ENCODE assay signal across 3 cellular contexts in genomic region chr1:234988536-234988935, GRCh38.
TF ChIP-seq lines count a peak whose summit lies in the region.

No MANE protein-coding gene starts in this region.

TF ChIP-seq in liver, 16 proteins besides CTCF, POLR2A, EP300 and RAD21 (continued from another document):
- TF ChIP-seq SP1 (IDR thresholded peaks at IDR 0.05) (no peak), REST (IDR thresholded peaks at IDR 0.05) (no peak), HNF4A (conservative IDR thresholded peaks at IDR 0.05) (no peak), EGR1 (IDR thresholded peaks at IDR 0.05; ENCODE audit: low read depth in 2 of 2) (no peak), TAF1 (conservative IDR thresholded peaks at IDR 0.05) (no peak)

TF ChIP-seq in HEK293T, 16 proteins besides CTCF, POLR2A, EP300 and RAD21 (continued from another document):
- no peak for TF ChIP-seq PKNOX1 (IDR thresholded peaks at IDR 0.05)

TF ChIP-seq in GM23338, 12 proteins besides CTCF, POLR2A, EP300 and RAD21 (continued from another document):
- no peak for TF ChIP-seq REST (IDR thresholded peaks at IDR 0.05; ENCODE audit: unreplicated experiment)
- TF ChIP-seq EZH2phosphoT487 (IDR thresholded peaks at IDR 0.05; ENCODE audit: unreplicated experiment) = no peak
- no peak for TF ChIP-seq ETS1 (IDR thresholded peaks at IDR 0.05)
- no peak for TF ChIP-seq ZNF114 (CRISPR knock-in tag; IDR thresholded peaks at IDR 0.05)
- no peak for TF ChIP-seq STAT1 (IDR thresholded peaks at IDR 0.05; ENCODE audit: unreplicated experiment)
- no peak for TF ChIP-seq ZNF331 (CRISPR knock-in tag; IDR thresholded peaks at IDR 0.05; ENCODE audit: low read depth)
- TF ChIP-seq, protein P1, sequence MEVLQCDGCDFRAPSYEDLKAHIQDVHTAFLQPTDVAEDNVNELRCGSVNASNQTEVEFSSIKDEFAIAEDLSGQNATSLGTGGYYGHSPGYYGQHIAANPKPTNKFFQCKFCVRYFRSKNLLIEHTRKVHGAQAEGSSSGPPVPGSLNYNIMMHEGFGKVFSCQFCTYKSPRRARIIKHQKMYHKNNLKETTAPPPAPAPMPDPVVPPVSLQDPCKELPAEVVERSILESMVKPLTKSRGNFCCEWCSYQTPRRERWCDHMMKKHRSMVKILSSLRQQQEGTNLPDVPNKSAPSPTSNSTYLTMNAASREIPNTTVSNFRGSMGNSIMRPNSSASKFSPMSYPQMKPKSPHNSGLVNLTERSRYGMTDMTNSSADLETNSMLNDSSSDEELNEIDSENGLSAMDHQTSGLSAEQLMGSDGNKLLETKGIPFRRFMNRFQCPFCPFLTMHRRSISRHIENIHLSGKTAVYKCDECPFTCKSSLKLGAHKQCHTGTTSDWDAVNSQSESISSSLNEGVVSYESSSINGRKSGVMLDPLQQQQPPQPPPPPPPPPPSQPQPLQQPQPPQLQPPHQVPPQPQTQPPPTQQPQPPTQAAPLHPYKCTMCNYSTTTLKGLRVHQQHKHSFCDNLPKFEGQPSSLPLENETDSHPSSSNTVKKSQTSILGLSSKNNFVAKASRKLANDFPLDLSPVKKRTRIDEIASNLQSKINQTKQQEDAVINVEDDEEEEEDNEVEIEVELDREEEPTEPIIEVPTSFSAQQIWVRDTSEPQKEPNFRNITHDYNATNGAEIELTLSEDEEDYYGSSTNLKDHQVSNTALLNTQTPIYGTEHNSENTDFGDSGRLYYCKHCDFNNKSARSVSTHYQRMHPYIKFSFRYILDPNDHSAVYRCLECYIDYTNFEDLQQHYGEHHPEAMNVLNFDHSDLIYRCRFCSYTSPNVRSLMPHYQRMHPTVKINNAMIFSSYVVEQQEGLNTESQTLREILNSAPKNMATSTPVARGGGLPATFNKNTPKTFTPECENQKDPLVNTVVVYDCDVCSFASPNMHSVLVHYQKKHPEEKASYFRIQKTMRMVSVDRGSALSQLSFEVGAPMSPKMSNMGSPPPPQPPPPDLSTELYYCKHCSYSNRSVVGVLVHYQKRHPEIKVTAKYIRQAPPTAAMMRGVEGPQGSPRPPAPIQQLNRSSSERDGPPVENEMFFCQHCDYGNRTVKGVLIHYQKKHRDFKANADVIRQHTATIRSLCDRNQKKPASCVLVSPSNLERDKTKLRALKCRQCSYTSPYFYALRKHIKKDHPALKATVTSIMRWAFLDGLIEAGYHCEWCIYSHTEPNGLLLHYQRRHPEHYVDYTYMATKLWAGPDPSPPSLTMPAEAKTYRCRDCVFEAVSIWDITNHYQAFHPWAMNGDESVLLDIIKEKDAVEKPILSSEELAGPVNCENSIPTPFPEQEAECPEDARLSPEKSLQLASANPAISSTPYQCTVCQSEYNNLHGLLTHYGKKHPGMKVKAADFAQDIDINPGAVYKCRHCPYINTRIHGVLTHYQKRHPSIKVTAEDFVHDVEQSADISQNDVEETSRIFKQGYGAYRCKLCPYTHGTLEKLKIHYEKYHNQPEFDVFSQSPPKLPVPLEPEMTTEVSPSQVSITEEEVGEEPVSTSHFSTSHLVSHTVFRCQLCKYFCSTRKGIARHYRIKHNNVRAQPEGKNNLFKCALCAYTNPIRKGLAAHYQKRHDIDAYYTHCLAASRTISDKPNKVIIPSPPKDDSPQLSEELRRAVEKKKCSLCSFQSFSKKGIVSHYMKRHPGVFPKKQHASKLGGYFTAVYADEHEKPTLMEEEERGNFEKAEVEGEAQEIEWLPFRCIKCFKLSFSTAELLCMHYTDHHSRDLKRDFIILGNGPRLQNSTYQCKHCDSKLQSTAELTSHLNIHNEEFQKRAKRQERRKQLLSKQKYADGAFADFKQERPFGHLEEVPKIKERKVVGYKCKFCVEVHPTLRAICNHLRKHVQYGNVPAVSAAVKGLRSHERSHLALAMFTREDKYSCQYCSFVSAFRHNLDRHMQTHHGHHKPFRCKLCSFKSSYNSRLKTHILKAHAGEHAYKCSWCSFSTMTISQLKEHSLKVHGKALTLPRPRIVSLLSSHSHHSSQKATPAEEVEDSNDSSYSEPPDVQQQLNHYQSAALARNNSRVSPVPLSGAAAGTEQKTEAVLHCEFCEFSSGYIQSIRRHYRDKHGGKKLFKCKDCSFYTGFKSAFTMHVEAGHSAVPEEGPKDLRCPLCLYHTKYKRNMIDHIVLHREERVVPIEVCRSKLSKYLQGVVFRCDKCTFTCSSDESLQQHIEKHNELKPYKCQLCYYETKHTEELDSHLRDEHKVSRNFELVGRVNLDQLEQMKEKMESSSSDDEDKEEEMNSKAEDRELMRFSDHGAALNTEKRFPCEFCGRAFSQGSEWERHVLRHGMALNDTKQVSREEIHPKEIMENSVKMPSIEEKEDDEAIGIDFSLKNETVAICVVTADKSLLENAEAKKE (CRISPR knock-in tag; IDR thresholded peaks at IDR 0.05) = no peak
- TF ChIP-seq CREB1 (CRISPR knock-in tag; IDR thresholded peaks at IDR 0.05; ENCODE audit: low read depth) = no peak
